ENCODE assay signal across 19 cellular contexts in genomic region chr14:22541721-22542120, GRCh38. TPM values are rescaled to one million over a fixed set of nuclear protein-coding genes. Genes with fewer than 3 reads are reported as not detected.
DNase-seq lines count a peak whose midpoint lies in the region; ATAC-seq lines count a peak whose summit lies in the region.
"Had no signal": no experiment of that assay in that cellular context is flagged by ENCODE, and none has a peak within 500 bp of the region (broad histone marks: within the 10 kb centered on the region; RNA-seq: fewer than 3 reads in every experiment).

No MANE protein-coding gene starts in this region.

- ATAC-seq in HG02870 (IDR thresholded peaks at IDR 0.05; ENCODE audit: unreplicated experiment) (no peak), GM18520 (IDR thresholded peaks at IDR 0.05; ENCODE audit: unreplicated experiment) (no peak)
- ATAC-seq: esophagus mucosa, lower lobe of right lung had no signal

- H3K27me3 Mint-ChIP-seq in activated CD4-positive, alpha-beta memory T cell treated with anti-CD3 and anti-CD28 coated beads, Interleukin-2, amount 10 ng/mL, durations not matched to agents 7 days and 5 days, result no peaks in the 10 kb centered on the region
- H3K27me3 Mint-ChIP-seq in immature natural killer cell (ENCODE audit: low read depth in 3 of 3), result peaks cover 0 to 2% (median 0%) of the 10 kb centered on the region in 3 donors

- H3K4me2 ChIP-seq in BLaER1, result peak overlapping the region; percentile 93
- H3K4me2 ChIP-seq: SK-N-SH had no signal

- H3K9me3 ChIP-seq in BLaER1, result no peaks in the 10 kb centered on the region
- H3K9me3 ChIP-seq: lower lobe of right lung, SK-N-SH, suprapubic skin, vagina had no signal

- H3K4me1 ChIP-seq in BLaER1, result peaks cover 100% of the 10 kb centered on the region

- peak overlapping the region; percentile 1; the same call in 1 of the 2 replicates for H3K9ac ChIP-seq in BLaER1
- H3K9ac ChIP-seq: SK-N-SH had no signal

- peak overlapping the region; percentile 87 for H3K27ac Mint-ChIP-seq in activated CD4-positive, alpha-beta memory T cell treated with anti-CD3 and anti-CD28 coated beads, Interleukin-2, amount 10 ng/mL, durations not matched to agents 7 days and 5 days
- peak overlapping the region in 4 of 6 donors; percentile 8 to 53 (median 25) for H3K27ac Mint-ChIP-seq in immature natural killer cell

- H3K27ac ChIP-seq in BLaER1, result peak overlapping the region; percentile 46; the same call in 1 of the 2 replicates
- H3K27ac ChIP-seq: lower lobe of right lung, suprapubic skin, vagina had no signal

- peaks cover 100% of the 10 kb centered on the region for H3K36me3 Mint-ChIP-seq in activated CD4-positive, alpha-beta memory T cell treated with anti-CD3 and anti-CD28 coated beads, Interleukin-2, amount 10 ng/mL, durations not matched to agents 7 days and 5 days (ENCODE audit: low read depth)
- H3K36me3 Mint-ChIP-seq in immature natural killer cell, result peaks cover 8 to 16% (median 9%) of the 10 kb centered on the region in 3 donors

- H3K4me1 Mint-ChIP-seq in activated CD4-positive, alpha-beta memory T cell treated with anti-CD3 and anti-CD28 coated beads, Interleukin-2, amount 10 ng/mL, durations not matched to agents 7 days and 5 days, result peaks cover 99% of the 10 kb centered on the region
- H3K4me1 Mint-ChIP-seq in immature natural killer cell, result peaks cover 20 to 41% of the 10 kb centered on the region in 2 donors

- H3K4me3 Mint-ChIP-seq in activated CD4-positive, alpha-beta memory T cell treated with anti-CD3 and anti-CD28 coated beads, Interleukin-2, amount 10 ng/mL, durations not matched to agents 7 days and 5 days, result peak overlapping the region; percentile 69
- H3K4me3 Mint-ChIP-seq in immature natural killer cell, result no peak overlapping the region

- no peaks in the 10 kb centered on the region for H3K27me3 ChIP-seq in BLaER1
- H3K27me3 ChIP-seq: suprapubic skin, vagina had no signal

- no peak overlapping the region for H3K4me3 ChIP-seq in BLaER1
- H3K4me3 ChIP-seq: lower lobe of right lung, suprapubic skin, vagina had no signal

- no peaks in the 10 kb centered on the region for H3K9me3 Mint-ChIP-seq in activated CD4-positive, alpha-beta memory T cell treated with anti-CD3 and anti-CD28 coated beads, Interleukin-2, amount 10 ng/mL, durations not matched to agents 7 days and 5 days
- no peaks in the 10 kb centered on the region for H3K9me3 Mint-ChIP-seq in immature natural killer cell

- peaks cover 100% of the 10 kb centered on the region for H4K20me1 ChIP-seq in BLaER1

- DNase-seq in activated CD4-positive, alpha-beta T cell treated with anti-CD3 and anti-CD28 coated beads, Interleukin-2, amount 50 U/mL, for 48 hours, result peak; percentile 9 to 12
- DNase-seq in activated CD4-positive, alpha-beta T cell treated with anti-CD3 and anti-CD28 coated beads for 4 hours, result no peak
- DNase-seq in activated CD4-positive, alpha-beta memory T cell treated with anti-CD3 and anti-CD28 coated beads, Interleukin-2, amount 10 ng/mL, durations not matched to agents 7 days and 5 days, result no peak
- DNase-seq in immature natural killer cell (no peak), activated gamma-delta T cell treated with Interleukin-2 at 50 U/mL for 16 hours (no peak)
- DNase-seq: activated CD4-positive, CD25-positive, alpha-beta regulatory T cell treated with anti-CD3 and anti-CD28 coated beads, Interleukin-2, amount 50 U/mL, for 72 hours; C1 segment of cervical spinal cord; hippocampal formation; lower lobe of right lung; NCI-H1105 treated with DMSO at 0.1 percent for 48 hours; NCI-H524 treated with DMSO at 0.1 percent for 48 hours; occipital lobe; SK-N-SH had no signal

- POLR2A ChIA-PET in activated CD4-positive, alpha-beta memory T cell treated with anti-CD3 and anti-CD28 coated beads, Interleukin-2, amount 10 ng/mL, durations not matched to agents 7 days and 5 days (lab: Charles Lee), result interaction anchor here (0.7 to 8.3 kb wide), 19 partner anchors 9 to 695 kb away, joined by 3 to 484 read pairs (median 7); no protein-coding TSS in a partner anchor

- peaks cover 98% of the 10 kb centered on the region for H3K36me3 ChIP-seq in BLaER1
- H3K36me3 ChIP-seq: lower lobe of right lung, suprapubic skin, vagina had no signal

- CTCF ChIA-PET in activated CD4-positive, alpha-beta memory T cell treated with anti-CD3 and anti-CD28 coated beads, Interleukin-2, amount 10 ng/mL, durations not matched to agents 7 days and 5 days (lab: Charles Lee), result interaction anchor here (0.7 to 7.0 kb wide), 11 partner anchors 8 to 690 kb away, joined by 3 to 55 read pairs (median 4); no protein-coding TSS in a partner anchor

RNA-seq across cellular contexts. Expression of gene DAD1, which starts 47.3 kb away (rescaled TPM):
- 100 to 1,000 TPM; 160 to 167 TPM for total RNA-seq in activated CD4-positive, alpha-beta memory T cell treated with anti-CD3 and anti-CD28 coated beads, Interleukin-2, amount 10 ng/mL, durations not matched to agents 7 days and 5 days
- 100 to 1,000 TPM; 602 to 622 (median 602) TPM for polyA plus RNA-seq in immature natural killer cell

RNA-seq across cellular contexts. Expression of gene ABHD4, which starts 56.4 kb away (rescaled TPM):
- 10 to 100 TPM; 16.7 to 20.7 TPM for total RNA-seq in activated CD4-positive, alpha-beta memory T cell treated with anti-CD3 and anti-CD28 coated beads, Interleukin-2, amount 10 ng/mL, durations not matched to agents 7 days and 5 days
- 10 to 100 TPM; 16.2 to 37.5 (median 30.8) TPM for polyA plus RNA-seq in immature natural killer cell

Comparison
In these comparisons a context has a peak if more than half of its experiments do, and no peak if none do; other contexts are left out.
1. DNase-seq: peak in activated CD4-positive, alpha-beta T cell treated with anti-CD3 and anti-CD28 coated beads, Interleukin-2, amount 50 U/mL, for 48 hours (2 of 2); none in activated CD4-positive, alpha-beta T cell treated with anti-CD3 and anti-CD28 coated beads for 4 hours (0 of 2), activated CD4-positive, alpha-beta memory T cell treated with anti-CD3 and anti-CD28 coated beads, Interleukin-2, amount 10 ng/mL, durations not matched to agents 7 days and 5 days (single experiment), immature natural killer cell (0 of 3) and activated gamma-delta T cell treated with Interleukin-2 at 50 U/mL for 16 hours (single experiment).